ENCODE assay signal across 21 cellular contexts in the genomic region with DNA sequence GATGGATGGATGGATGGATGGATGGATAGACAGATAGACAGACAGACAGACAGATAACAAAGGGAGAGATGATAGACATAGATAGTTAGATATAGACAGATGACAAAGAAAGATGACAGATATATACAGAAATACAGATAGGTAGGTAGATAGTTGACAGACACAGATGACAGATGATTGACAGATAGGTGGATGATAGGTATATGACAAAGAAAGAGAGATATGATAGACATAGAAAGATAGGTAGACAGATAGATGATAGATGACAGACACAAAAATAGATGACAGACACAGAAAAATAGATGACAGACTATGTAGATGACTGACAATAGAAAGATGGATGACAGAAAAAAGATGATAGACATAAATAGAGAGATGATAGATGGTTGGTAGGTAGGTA.
DNase-seq lines count a peak whose midpoint lies in the region; ATAC-seq, FAIRE-seq and TF ChIP-seq lines count a peak whose summit lies in the region.
"Had no signal": no experiment of that assay in that cellular context is flagged by ENCODE, and none has a peak within 500 bp of the region (broad histone marks: within the 10 kb centered on the region; RNA-seq: fewer than 3 reads in every experiment).

No MANE protein-coding gene starts in this region.

- H3F3A ChIP-seq in neural cell (ENCODE audit: insufficient read depth, low read length, poor library complexity, severe bottlenecking): no peaks in the 10 kb centered on the region

- ATAC-seq in HepG2: no peak
- ATAC-seq in right lobe of liver: no peak
- ATAC-seq in GM12878: no peak
- ATAC-seq: CD8-positive, alpha-beta T cell; HCT116 had no signal

- H2AFZ ChIP-seq in HepG2 (ENCODE audit: low read length) (no peak overlapping the region), GM12878 (ENCODE audit: control insufficient read depth, low read depth, low read length) (no peak overlapping the region), neural cell (ENCODE audit: low read depth, low read length) (no peak overlapping the region)
- H2AFZ ChIP-seq: GM23338 had no signal

- H3K9me3 ChIP-seq in HepG2 (ENCODE audit: low read length): no peaks in the 10 kb centered on the region
- H3K9me3 ChIP-seq in right lobe of liver: no peaks in the 10 kb centered on the region
- H3K9me3 ChIP-seq in GM12878 (replicated peaks; ENCODE audit: control insufficient read depth, insufficient read depth, low read length): no peaks in the 10 kb centered on the region
- H3K9me3 ChIP-seq in neural cell (ENCODE audit: low read length): no peaks in the 10 kb centered on the region
- H3K9me3 ChIP-seq: BLaER1 had no signal

- POLR2A ChIA-PET in HepG2 (lab: Yijun Ruan, JAX) (no interaction called here), GM12878 (lab: Charles Lee) (no interaction called here)

- H3K9ac ChIP-seq in HepG2 (ENCODE audit: insufficient read depth, low read depth, low read length) (no peak overlapping the region), GM12878 (ENCODE audit: control insufficient read depth, insufficient read depth, low read length) (no peak overlapping the region), neural cell (ENCODE audit: low read length) (no peak overlapping the region)
- H3K9ac ChIP-seq: BLaER1 had no signal

- FAIRE-seq in HepG2 (lab: Jason Lieb, UNC): no peak
- no peak for FAIRE-seq in GM12878 (lab: Jason Lieb, UNC)
- FAIRE-seq: A204.1 had no signal

- TF ChIP-seq EP300 in HepG2 (IDR thresholded peaks at IDR 0.05; ENCODE audit: low read depth in 2 of 2, low read length in 2 of 2) (no peak), HepG2 (CRISPR knock-in tag; IDR thresholded peaks at IDR 0.05; ENCODE audit: borderline replicate concordance) (no peak), GM12878 (IDR thresholded peaks at IDR 0.05; ENCODE audit: borderline replicate concordance in 1 of 2, control insufficient read depth in 1 of 2, low read depth in 2 of 2, low read length in 2 of 2) (no peak), neural cell (conservative IDR thresholded peaks at IDR 0.05; ENCODE audit: poor library complexity, severe bottlenecking) (peak; percentile 100)

- no peak overlapping the region for H3K27ac ChIP-seq in HepG2 (ENCODE audit: extremely low read length, insufficient read depth, low read length)
- H3K27ac ChIP-seq in right lobe of liver: no peak overlapping the region
- H3K27ac ChIP-seq in GM12878 (ENCODE audit: control insufficient read depth, insufficient read depth): no peak overlapping the region
- H3K27ac ChIP-seq in neural cell (ENCODE audit: low read length): no peak overlapping the region
- H3K27ac ChIP-seq: 22Rv1, BLaER1, C4-2B had no signal

- TF ChIP-seq CTCF in HepG2 (CRISPR knock-in tag; IDR thresholded peaks at IDR 0.05) (no peak), right lobe of liver (IDR thresholded peaks at IDR 0.05) (no peak), GM12878 (IDR thresholded peaks at IDR 0.05 in 2 of 3, conservative IDR thresholded peaks at IDR 0.05 in 1 of 3; ENCODE audit: control insufficient read depth in 2 of 3, extremely low read depth in 1 of 3, insufficient read depth in 1 of 3, low read depth in 3 of 3, low read length in 3 of 3) (no peak), neural cell (IDR thresholded peaks at IDR 0.05; ENCODE audit: poor library complexity, severe bottlenecking) (no peak)

- in situ Hi-C loops in HepG2 (cut with HindIII; ENCODE audit: extremely low pct_ligation_motif_present, low pct_unique_long_range_greater_than_20kb) (no loop called here), GM12878 (cut with MboI) (no loop called here)

- no peaks in the 10 kb centered on the region for H3K9me2 ChIP-seq in neural cell (ENCODE audit: insufficient read depth, low read length)

- TF ChIP-seq RAD21 in HepG2 (CRISPR knock-in tag; IDR thresholded peaks at IDR 0.05): no peak
- TF ChIP-seq RAD21 in GM12878 (IDR thresholded peaks at IDR 0.05; ENCODE audit: insufficient read depth, low read depth, low read length): no peak
- no peak for TF ChIP-seq RAD21 in neural cell (conservative IDR thresholded peaks at IDR 0.05)

- H3K4me2 ChIP-seq in HepG2 (ENCODE audit: low read depth, low read length) (no peak overlapping the region), GM12878 (ENCODE audit: control insufficient read depth, insufficient read depth) (no peak overlapping the region), neural cell (ENCODE audit: low read length) (no peak overlapping the region)
- H3K4me2 ChIP-seq: BLaER1, GM23338 had no signal

- no peak overlapping the region for H3K4me3 ChIP-seq in HepG2 (replicated peaks in 1 of 3; ENCODE audit: insufficient read depth in 1 of 3, low read depth in 2 of 3, low read length in 3 of 3)
- no peak overlapping the region for H3K4me3 ChIP-seq in right lobe of liver
- no peak overlapping the region for H3K4me3 ChIP-seq in GM12878
- H3K4me3 ChIP-seq in neural cell (ENCODE audit: low read length): no peak overlapping the region
- H3K4me3 ChIP-seq: BLaER1, GM23338 had no signal

- RAD21 ChIA-PET in GM12878 (lab: Charles Lee; ENCODE audit: unreplicated experiment): no interaction called here

- TF ChIP-seq POLR2A in HepG2 (IDR thresholded peaks at IDR 0.05; ENCODE audit: insufficient read depth in 1 of 2, low read depth in 2 of 2, low read length in 2 of 2) (no peak), right lobe of liver (IDR thresholded peaks at IDR 0.05) (no peak), GM12878 (IDR thresholded peaks at IDR 0.05; ENCODE audit: low read depth, low read length) (no peak)

- H3K36me3 ChIP-seq in HepG2 (replicated peaks in 1 of 2; ENCODE audit: control insufficient read depth in 1 of 2, insufficient read depth in 2 of 2, low read length in 2 of 2): no peaks in the 10 kb centered on the region
- no peaks in the 10 kb centered on the region for H3K36me3 ChIP-seq in right lobe of liver
- no peaks in the 10 kb centered on the region for H3K36me3 ChIP-seq in GM12878 (ENCODE audit: control insufficient read depth in 2 of 2, insufficient read depth in 2 of 2, low read length in 1 of 2)
- no peaks in the 10 kb centered on the region for H3K36me3 ChIP-seq in neural cell (ENCODE audit: insufficient read depth, low read length)
- H3K36me3 ChIP-seq: BLaER1 had no signal

- SMC1A ChIA-PET in GM12878 (lab: Charles Lee; ENCODE audit: uncharacterized antibody, unreplicated experiment): interaction anchor here (0.6 kb wide), 1 partner anchor 72 kb away, joined by 3 read pairs; no protein-coding TSS in a partner anchor

- H3K79me2 ChIP-seq in HepG2 (ENCODE audit: insufficient read depth, low read length) (no peaks in the 10 kb centered on the region), GM12878 (ENCODE audit: control insufficient read depth, insufficient read depth, low read length) (no peaks in the 10 kb centered on the region), neural cell (replicated peaks; ENCODE audit: insufficient read depth, low read length) (no peaks in the 10 kb centered on the region)

- intact Hi-C loops in HepG2 (cut with micrococcal nuclease; ENCODE audit: unreplicated experiment) (no loop called here), right lobe of liver (cut with DNase I) (no loop called here), GM12878 (cut with micrococcal nuclease; ENCODE audit: unreplicated experiment) (no loop called here)

- no peaks in the 10 kb centered on the region for H4K20me1 ChIP-seq in HepG2 (ENCODE audit: insufficient read depth, low read length)
- no peaks in the 10 kb centered on the region for H4K20me1 ChIP-seq in GM12878 (ENCODE audit: control insufficient read depth, insufficient read depth)
- no peaks in the 10 kb centered on the region for H4K20me1 ChIP-seq in neural cell (ENCODE audit: insufficient read depth)
- H4K20me1 ChIP-seq: BLaER1 had no signal

- H3K4me1 ChIP-seq in HepG2 (ENCODE audit: insufficient read depth, low read length) (no peaks in the 10 kb centered on the region), right lobe of liver (peaks cover 0 to 2% (median 0%) of the 10 kb centered on the region in 4 donors), GM12878 (ENCODE audit: control insufficient read depth, insufficient read depth, low read length) (no peaks in the 10 kb centered on the region)

- BruUV-seq in HepG2 (replicated peaks; lab: Mats Ljungman, UMichigan): no TSS peak
- BruUV-seq in GM12878 (replicated peaks; lab: Mats Ljungman, UMichigan): no TSS peak

- CTCF ChIA-PET in HepG2 (lab: Yijun Ruan, JAX; ENCODE audit: low intra/inter-chr PET ratio, low total read pairs) (no interaction called here), GM12878 (lab: Yijun Ruan, JAX) (no interaction called here)

- H3K27me3 ChIP-seq in HepG2 (ENCODE audit: control insufficient read depth in 1 of 2, insufficient read depth in 2 of 2, low read length in 2 of 2): no peaks in the 10 kb centered on the region
- no peaks in the 10 kb centered on the region for H3K27me3 ChIP-seq in right lobe of liver
- no peaks in the 10 kb centered on the region; a peak in 1 of 4 replicates for H3K27me3 ChIP-seq in GM12878 (replicated peaks in 1 of 2; ENCODE audit: control insufficient read depth in 2 of 2, insufficient read depth in 2 of 2, low read length in 1 of 2)
- H3K27me3 ChIP-seq in neural cell (ENCODE audit: insufficient read depth, low read depth, low read length): no peaks in the 10 kb centered on the region
- H3K27me3 ChIP-seq: BLaER1 had no signal

- DNase-seq in HepG2 (ENCODE audit: low spot score) (no peak), right lobe of liver (no peak), GM12878 (ENCODE audit: low read depth, low spot score) (no peak), COR-L47 (lab: John Stamatoyannopoulos, UW) (no peak), dermis blood vessel endothelial cell (no peak)
- no peak for DNase-seq in central memory CD4-positive, alpha-beta T cell
- DNase-seq: Calu3; CD4-positive, CD25-positive, alpha-beta regulatory T cell; CD8-positive, alpha-beta T cell; DMS53; DMS79 treated with DMSO at 0.1 percent for 48 hours; GF-D8; H9; HFFc6 had no signal

TF ChIP-seq in HepG2, 621 proteins besides CTCF, POLR2A, EP300 and RAD21 (continues in another document):
- no peak for TF ChIP-seq SNAPC2 (CRISPR knock-in tag; IDR thresholded peaks at IDR 0.05)
- peak; percentile 42; the same call in 1 of the 2 replicates for TF ChIP-seq CREB1 (IDR thresholded peaks at IDR 0.05)
- no peak for TF ChIP-seq CREB1 (CRISPR knock-in tag; IDR thresholded peaks at IDR 0.05)
- no peak for TF ChIP-seq HDAC1 (CRISPR knock-in tag; IDR thresholded peaks at IDR 0.05)

TF ChIP-seq in GM12878, 131 proteins besides CTCF, POLR2A, EP300 and RAD21 (continues in another document):
- TF ChIP-seq, protein P1, sequence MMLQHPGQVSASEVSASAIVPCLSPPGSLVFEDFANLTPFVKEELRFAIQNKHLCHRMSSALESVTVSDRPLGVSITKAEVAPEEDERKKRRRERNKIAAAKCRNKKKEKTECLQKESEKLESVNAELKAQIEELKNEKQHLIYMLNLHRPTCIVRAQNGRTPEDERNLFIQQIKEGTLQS (IDR thresholded peaks at IDR 0.05; ENCODE audit: borderline replicate concordance, extremely low read depth, low read depth, low read length): no peak

TF ChIP-seq in neural cell, 6 proteins besides CTCF, POLR2A, EP300 and RAD21:
- TF ChIP-seq TAF1 (IDR thresholded peaks at IDR 0.05; ENCODE audit: low read depth) (no peak), POLR2AphosphoS5 (IDR thresholded peaks at IDR 0.05) (peak; percentile 88)
